27 cellular contexts compared by ENCODE assay signal in the genomic region with DNA sequence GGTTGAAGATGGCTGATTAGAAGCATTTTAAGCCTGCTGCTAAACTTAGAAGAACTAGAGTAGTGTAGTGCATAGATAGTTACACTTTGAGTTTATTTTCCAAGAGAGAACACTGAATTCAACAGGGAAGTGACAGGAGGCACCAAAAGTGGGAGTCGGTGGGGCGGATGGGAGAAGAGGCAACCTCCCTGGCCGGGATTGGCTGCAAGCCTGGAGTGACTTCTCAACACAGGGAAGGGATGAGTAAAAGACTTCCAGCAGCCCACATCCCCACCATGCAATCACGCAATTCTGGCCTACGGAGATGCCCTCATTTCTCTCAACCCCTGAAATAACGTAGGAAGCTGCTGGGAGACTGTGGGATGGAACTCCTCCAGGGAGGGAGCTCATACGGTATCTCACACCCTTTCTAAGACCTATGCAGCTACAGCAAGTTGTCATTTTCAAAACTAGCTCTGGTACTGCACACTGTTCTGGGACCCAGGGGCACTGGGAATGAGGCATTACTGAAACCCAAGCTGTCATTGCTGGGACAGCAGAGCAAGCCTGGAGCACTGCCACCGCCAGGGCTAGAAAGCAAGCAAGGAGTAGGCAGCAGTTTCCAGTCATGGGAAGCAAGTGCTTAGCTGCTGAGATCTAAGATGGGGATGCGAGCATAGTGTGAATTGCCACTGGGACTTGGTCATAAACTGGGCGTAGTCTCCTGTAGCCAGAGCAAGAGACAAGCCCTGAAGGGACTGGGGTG.
"Had no signal": no experiment of that assay in that cellular context is flagged by ENCODE, and none has a peak within 500 bp of the region (broad histone marks: within the 10 kb centered on the region; RNA-seq: fewer than 3 reads in every experiment).

No MANE protein-coding gene starts in this region.

- ATAC-seq: activated CD8-positive, alpha-beta T cell treated with anti-CD3 and anti-CD28 coated beads, Interleukin-2, amount 10 ng/mL, durations not matched to agents 7 days and 5 days; activated naive CD4-positive, alpha-beta T cell treated with anti-CD3 and anti-CD28 coated beads, Interleukin-2, amount 50 U/mL, for 72 hours; body of pancreas; Panc1 had no signal

- FAIRE-seq: astrocyte had no signal

- H3K27ac ChIP-seq: adrenal gland, body of pancreas, breast epithelium, SJCRH30, SK-N-MC had no signal

- H3K9me3 ChIP-seq: adrenal gland, body of pancreas had no signal

- H3K4me1 ChIP-seq: body of pancreas, breast epithelium, SJCRH30 had no signal

- H3K27me3 ChIP-seq: adrenal gland, body of pancreas, breast epithelium, SJCRH30 had no signal

- DNase-seq: activated CD4-positive, alpha-beta T cell treated with anti-CD3 and anti-CD28 coated beads, Interleukin-2, amount 10 ng/mL, durations not matched to agents 7 days and 5 days; activated CD4-positive, alpha-beta T cell treated with anti-CD3 and anti-CD28 coated beads, Interleukin-2, amount 50 U/mL, for 48 hours; activated CD8-positive, alpha-beta T cell treated with anti-CD3 and anti-CD28 coated beads, Interleukin-2, amount 10 ng/mL, durations not matched to agents 7 days and 5 days; activated gamma-delta T cell treated with Interleukin-2 at 50 U/mL for 16 hours; activated naive CD4-positive, alpha-beta T cell treated with anti-CD3 and anti-CD28 coated beads for 36 hours; activated T-cell treated with anti-CD3 and anti-CD28 coated beads, Interleukin-2, amount 50 U/mL, for 24 hours; adrenal gland; body of pancreas; cerebellar nuclear complex; Karpas-422; KBM-7; NCI-H1105; NCI-H1417 treated with DMSO at 0.1 percent for 48 hours; NCI-H1694; NCI-H1930; NCI-H2081 treated with DMSO at 0.1 percent for 48 hours; NCI-H345; NCI-H524 treated with DMSO at 0.1 percent for 48 hours; NK-92 treated with Interleukin-12 subunit alpha and Interleukin-12 subunit beta, amount 100 ng/mL, for 24 hours; SHP77; SJCRH30; T1000 had no signal

- H3K4me3 ChIP-seq: adrenal gland, body of pancreas, breast epithelium, SJCRH30, SK-N-MC had no signal

- H3K36me3 ChIP-seq: adrenal gland, breast epithelium, SJCRH30 had no signal
